In genomic region chr15:43776101-43776717, GRCh38 we compare ENCODE assay signal across 8 cellular contexts. TPM values are rescaled to one million over a fixed set of nuclear protein-coding genes. Genes with fewer than 3 reads are reported as not detected.
DNase-seq lines count a peak whose midpoint lies in the region; ATAC-seq and TF ChIP-seq lines count a peak whose summit lies in the region.

No MANE protein-coding gene starts in this region.

- 27% methylated on average over 35 of the region's 35 CpGs; no CpG with 5 or more reads in 1 of the 2 donors for WGBS in transverse colon (ENCODE audit: low coverage in 1 of 2), 2 donors

- peaks cover 20% of the 10 kb centered on the region for H3K36me3 Mint-ChIP-seq in T-helper 2 cell treated with Interferon-gamma antibody and Interleukin-4, amounts not matched to agents 5 μg/mL and 100 μg/mL, for 36 hours (ENCODE audit: low read depth)
- peaks cover 12% of the 10 kb centered on the region for H3K36me3 Mint-ChIP-seq in memory B cell

- H3K4me3 ChIP-seq in transverse colon, result peak overlapping the region; percentile 44 to 81 (median 72)

- no peak for TF ChIP-seq EP300 in transverse colon (IDR thresholded peaks at IDR 0.05; ENCODE audit: low read depth)

- no peaks in the 10 kb centered on the region for H3K9me3 Mint-ChIP-seq in T-helper 2 cell treated with Interferon-gamma antibody and Interleukin-4, amounts not matched to agents 5 μg/mL and 100 μg/mL, for 36 hours
- H3K9me3 Mint-ChIP-seq in memory B cell, result no peaks in the 10 kb centered on the region

- no peaks in the 10 kb centered on the region for H3K27me3 ChIP-seq in transverse colon

- H3K36me3 ChIP-seq in transverse colon, result peaks cover 0 to 23% (median 11%) of the 10 kb centered on the region in 4 donors

- H3K4me1 Mint-ChIP-seq in T-helper 2 cell treated with Interferon-gamma antibody and Interleukin-4, amounts not matched to agents 5 μg/mL and 100 μg/mL, for 36 hours (ENCODE audit: low read depth), result peaks cover 15% of the 10 kb centered on the region
- H3K4me1 Mint-ChIP-seq in memory B cell, result peaks cover 13% of the 10 kb centered on the region

- no peak overlapping the region for H3K27ac Mint-ChIP-seq in T-helper 2 cell treated with Interferon-gamma antibody and Interleukin-4, amounts not matched to agents 5 μg/mL and 100 μg/mL, for 36 hours
- peak overlapping the region; percentile 90 for H3K27ac Mint-ChIP-seq in memory B cell

- no peaks in the 10 kb centered on the region for H3K9me3 ChIP-seq in transverse colon

- peaks cover 11% of the 10 kb centered on the region for H3K27me3 Mint-ChIP-seq in T-helper 2 cell treated with Interferon-gamma antibody and Interleukin-4, amounts not matched to agents 5 μg/mL and 100 μg/mL, for 36 hours (ENCODE audit: low read depth)
- peaks cover 2% of the 10 kb centered on the region for H3K27me3 Mint-ChIP-seq in memory B cell

- peak overlapping the region; percentile 88 to 97 (median 92) for H3K27ac ChIP-seq in transverse colon

- TF ChIP-seq CTCF in transverse colon (IDR thresholded peaks at IDR 0.05), result no peak

- peak overlapping the region; percentile 93 for H3K4me3 Mint-ChIP-seq in T-helper 2 cell treated with Interferon-gamma antibody and Interleukin-4, amounts not matched to agents 5 μg/mL and 100 μg/mL, for 36 hours
- H3K4me3 Mint-ChIP-seq in memory B cell, result peak overlapping the region; percentile 93

- peaks cover 0 to 31% (median 17%) of the 10 kb centered on the region in 4 donors for H3K4me1 ChIP-seq in transverse colon

- no peak for TF ChIP-seq POLR2A in transverse colon (IDR thresholded peaks at IDR 0.05)

- no peak for DNase-seq in T-helper 2 cell treated with Interferon-gamma antibody and Interleukin-4, amounts not matched to agents 5 μg/mL and 100 μg/mL, for 36 hours (ENCODE audit: low spot score)
- DNase-seq in T-helper 2 cell (no peak), NCI-H2171 treated with DMSO at 0.1 percent for 48 hours (lab: John Stamatoyannopoulos, UW) (peak; percentile 76), memory B cell (ENCODE audit: low spot score in 2 of 2) (peak; percentile 76 to 82), transverse colon (peak; percentile 60), A172 (ENCODE audit: low spot score) (no peak)
- peak; percentile 7 for DNase-seq in central memory CD4-positive, alpha-beta T cell

- ATAC-seq in HG02623 (IDR thresholded peaks at IDR 0.05; ENCODE audit: unreplicated experiment), result peak; percentile 71
- ATAC-seq in memory B cell (ENCODE audit: low read depth), result peak; percentile 77

- in situ Hi-C loops in transverse colon (cut with MboI; ENCODE audit: low pct_ligation_motif_present in 1 of 4, low pct_unique_long_range_greater_than_20kb in 1 of 4, low sequenced_read_pairs in 3 of 4), result loop anchor here in 1 of 4 donors (25.0 kb wide), 1 partner anchor 289 kb away; the partner anchor contains the start of gene TP53BP1

- intact Hi-C loops in transverse colon (cut with DNase I; ENCODE audit: low total_unique reads), result no loop called here

RNA-seq across cellular contexts. Expression of gene ELL3, which starts 0.6 kb away (rescaled TPM):
- total RNA-seq in transverse colon, result 10 to 100 TPM in 3 of 4 donors, 1 to 10 TPM in 1; 4.4 to 59.4 (median 32.6) TPM
- total RNA-seq in A172 (2014; rRNA removed; shearing (Covaris generic)), result 3.6 and 6.1 TPM in 2 replicates

RNA-seq across cellular contexts. Expression of gene SERF2, which starts 15.9 kb away (rescaled TPM):
- total RNA-seq in transverse colon, result 1,000 to 10,000 TPM in 1 of 4 donors, 100 to 1,000 TPM in 3; 663 to 1,001 (median 825) TPM
- 361 and 697 TPM in 2 replicates for total RNA-seq in A172 (2014; rRNA removed; shearing (Covaris generic))

RNA-seq across cellular contexts. Expression of gene SERINC4, which starts 23.8 kb away (rescaled TPM):
- not detected for total RNA-seq in transverse colon
- not detected in 2 replicates for total RNA-seq in A172 (2014; rRNA removed; shearing (Covaris generic))

RNA-seq across cellular contexts. Expression of gene HYPK, which starts 24.2 kb away (rescaled TPM):
- total RNA-seq in transverse colon, result 10 to 100 TPM; 10.6 to 41.1 (median 27.5) TPM
- 11.4 and 24.3 TPM in 2 replicates for total RNA-seq in A172 (2014; rRNA removed; shearing (Covaris generic))

RNA-seq across cellular contexts. Expression of gene PDIA3, which starts 30.0 kb away (rescaled TPM):
- 100 to 1,000 TPM in 2 of 4 donors, 10 to 100 TPM in 2; 29.5 to 115 (median 98.6) TPM for total RNA-seq in transverse colon
- 187 and 217 TPM in 2 replicates for total RNA-seq in A172 (2014; rRNA removed; shearing (Covaris generic))

Comparison
In these comparisons a context has a peak if more than half of its experiments do, and no peak if none do; other contexts are left out.
1. DNase-seq: peak in NCI-H2171 treated with DMSO at 0.1 percent for 48 hours (single experiment), central memory CD4-positive, alpha-beta T cell (single experiment), memory B cell (2 of 2) and transverse colon (single experiment); none in T-helper 2 cell treated with Interferon-gamma antibody and Interleukin-4, amounts not matched to agents 5 μg/mL and 100 μg/mL, for 36 hours (single experiment), T-helper 2 cell (0 of 5) and A172 (single experiment).